In the genomic region with DNA sequence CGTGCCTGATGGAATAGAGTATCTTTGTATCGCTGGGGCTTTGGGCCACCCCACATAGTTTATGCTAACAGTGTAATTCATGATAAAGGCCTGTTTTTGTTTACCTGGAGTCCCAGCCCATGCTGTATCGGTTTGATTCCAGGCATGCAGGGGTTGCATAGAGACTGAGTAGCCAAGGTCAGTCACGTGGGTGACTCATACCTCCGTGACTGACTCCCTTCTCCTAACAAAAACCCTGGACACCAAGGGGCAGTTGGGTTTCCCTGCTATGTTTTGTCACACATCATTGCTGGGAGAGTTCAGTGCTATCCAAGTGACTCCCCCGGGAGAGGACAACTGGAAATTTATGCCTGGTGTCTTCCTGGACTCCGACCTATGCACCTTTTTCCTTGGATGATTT, we compare ENCODE assay signal across 18 cellular contexts. TPM values are rescaled to one million over a fixed set of nuclear protein-coding genes. Genes with fewer than 3 reads are reported as not detected.
DNase-seq lines count a peak whose midpoint lies in the region; ATAC-seq and TF ChIP-seq lines count a peak whose summit lies in the region.
"Had no signal": no experiment of that assay in that cellular context is flagged by ENCODE, and none has a peak within 500 bp of the region (broad histone marks: within the 10 kb centered on the region; RNA-seq: fewer than 3 reads in every experiment).

No MANE protein-coding gene starts in this region.

- TF ChIP-seq CTCF in adrenal gland (IDR thresholded peaks at IDR 0.05), result no peak

- H3K27ac ChIP-seq in adrenal gland, result peak overlapping the region in 1 of 5 donors; percentile 25

- no peaks in the 10 kb centered on the region for H3K27me3 ChIP-seq in adrenal gland

- 44 to 58% (median 52%) methylated on average over 7 of the region's 7 CpGs for WGBS in adrenal gland, 4 donors

- no peak for DNase-seq in left ventricle myocardium superior
- no peak for DNase-seq in left cardiac atrium
- DNase-seq in adrenal gland, result peak; percentile 54 to 85 (median 71)
- peak; percentile 72 for DNase-seq in mesenteric fat pad (ENCODE audit: low spot score)
- DNase-seq in head of caudate nucleus, result no peak
- DNase-seq in stimulated activated CD4-positive, alpha-beta T cell treated with anti-CD3 and anti-CD28 coated beads, Interleukin-12 subunit alpha, Interleukin-12 subunit beta, amount 100 ng/mL, for 4 hours, result no peak
- no peak for DNase-seq in posterior vena cava (ENCODE audit: low spot score)
- DNase-seq: AML-193; H7; IMR-90; NCI-H1092; NCI-H1694; NCI-H2107; NCI-H226; NCI-H526 treated with DMSO at 0.1 percent for 48 hours; NK-92 treated with Interleukin-12 subunit alpha and Interleukin-12 subunit beta, amount 100 ng/mL, for 24 hours; OCI-M1 had no signal

- H3K36me3 ChIP-seq in adrenal gland (replicated peaks in 1 of 2), result no peaks in the 10 kb centered on the region

- H3K4me3 ChIP-seq in adrenal gland, result no peak overlapping the region

- peak; percentile 59 for ATAC-seq in left ventricle myocardium superior
- no peak for ATAC-seq in left cardiac atrium
- ATAC-seq in GM18907 (IDR thresholded peaks at IDR 0.05; ENCODE audit: unreplicated experiment), result no peak

- H3K4me1 ChIP-seq in adrenal gland (replicated peaks in 1 of 2), result peaks cover 9 to 14% of the 10 kb centered on the region in 2 donors

- intact Hi-C loops in left ventricle myocardium superior (cut with micrococcal nuclease), result no loop called here
- intact Hi-C loops in left cardiac atrium (cut with DNase I), result no loop called here
- intact Hi-C loops in adrenal gland (cut with DNase I), result no loop called here
- intact Hi-C loops in head of caudate nucleus (cut with DNase I), result no loop called here
- intact Hi-C loops in posterior vena cava (cut with DNase I), result no loop called here

- no peak for TF ChIP-seq POLR2A in adrenal gland (IDR thresholded peaks at IDR 0.05)

- H3K9me3 ChIP-seq in adrenal gland (replicated peaks in 1 of 3), result no peaks in the 10 kb centered on the region

RNA-seq across cellular contexts. Expression of gene SRGAP3, which starts 57.2 kb away (rescaled TPM):
- total RNA-seq in left ventricle myocardium superior, result 6.4 TPM
- total RNA-seq in left cardiac atrium, result 1 to 10 TPM; 2.5 to 3.6 TPM
- 10 to 100 TPM; 13.6 to 35.0 (median 23.8) TPM for total RNA-seq in adrenal gland
- polyA plus RNA-seq in adrenal gland, result 1 to 10 TPM; 3.3 to 8.8 (median 8.1) TPM
- total RNA-seq in mesenteric fat pad, result 2.7 TPM
- 1 to 10 TPM; 1.7 to 3.4 TPM for total RNA-seq in posterior vena cava

Comparison
In these comparisons a context has a peak if more than half of its experiments do, and no peak if none do; other contexts are left out.
1. DNase-seq: peak in adrenal gland (7 of 7) and mesenteric fat pad (single experiment); none in left ventricle myocardium superior (single experiment), left cardiac atrium (single experiment), head of caudate nucleus (0 of 42), stimulated activated CD4-positive, alpha-beta T cell treated with anti-CD3 and anti-CD28 coated beads, Interleukin-12 subunit alpha, Interleukin-12 subunit beta, amount 100 ng/mL, for 4 hours (single experiment) and posterior vena cava (single experiment).